In genomic region chr1:109242387-109242786, GRCh38 we compare ENCODE assay signal across 14 cellular contexts. TPM values are rescaled to one million over a fixed set of nuclear protein-coding genes. Genes with fewer than 3 reads are reported as not detected.
DNase-seq lines count a peak whose midpoint lies in the region; ATAC-seq, FAIRE-seq and TF ChIP-seq lines count a peak whose summit lies in the region.
"Had no signal": no experiment of that assay in that cellular context is flagged by ENCODE, and none has a peak within 500 bp of the region (broad histone marks: within the 10 kb centered on the region; RNA-seq: fewer than 3 reads in every experiment).

No MANE protein-coding gene starts in this region.

- no peak overlapping the region for H3K9ac ChIP-seq in skeletal muscle satellite cell (ENCODE audit: low read depth, low read length)

- peak; percentile 69 for DNase-seq in NCI-H82 (lab: John Stamatoyannopoulos, UW)
- DNase-seq in NCI-H82 treated with DMSO at 0.1 percent for 48 hours (lab: John Stamatoyannopoulos, UW; ENCODE audit: unreplicated experiment), result no peak
- peak; percentile 33 for DNase-seq in WERI-Rb-1
- DNase-seq in fibroblast of mammary gland (ENCODE audit: low read depth), result peak; percentile 12
- no peak for DNase-seq in left lobe of liver (ENCODE audit: low spot score)
- DNase-seq in RCC 7860 (ENCODE audit: low spot score), result no peak
- DNase-seq: 8988T; effector CD8-positive, alpha-beta T cell; natural killer cell had no signal

- no peak overlapping the region for H3K27ac ChIP-seq in WERI-Rb-1
- H3K27ac ChIP-seq: tibial nerve had no signal

- H3K4me3 ChIP-seq in WERI-Rb-1 (ENCODE audit: low read depth, low read length) (no peak overlapping the region), fibroblast of mammary gland (ENCODE audit: control insufficient read depth, low read depth, low read length) (no peak overlapping the region), skeletal muscle satellite cell (ENCODE audit: low read length) (no peak overlapping the region)
- H3K4me3 ChIP-seq: tibial nerve had no signal

- H3K36me3 ChIP-seq in WERI-Rb-1, result peaks cover 20% of the 10 kb centered on the region
- peaks cover 25% of the 10 kb centered on the region for H3K36me3 ChIP-seq in skeletal muscle satellite cell (ENCODE audit: insufficient read depth, low read length)

- FAIRE-seq in RCC 7860 (lab: Jason Lieb, UNC), result no peak
- FAIRE-seq: D721Med, TTC549 had no signal

- ATAC-seq in left lobe of liver (no peak), HG03095 (IDR thresholded peaks at IDR 0.05; ENCODE audit: unreplicated experiment) (no peak)
- ATAC-seq: natural killer cell had no signal

- TF ChIP-seq CTCF in WERI-Rb-1 (IDR thresholded peaks at IDR 0.05; ENCODE audit: low read depth, low read length) (no peak), fibroblast of mammary gland (conservative IDR thresholded peaks at IDR 0.05; ENCODE audit: control insufficient read depth, insufficient read depth, low read depth, low read length) (no peak)

- peak overlapping the region; percentile 19 for H3K4me2 ChIP-seq in skeletal muscle satellite cell (ENCODE audit: low read length)

- H3K9me3 ChIP-seq in WERI-Rb-1 (ENCODE audit: severe bottlenecking) (no peaks in the 10 kb centered on the region), skeletal muscle satellite cell (replicated peaks; ENCODE audit: low read length) (no peaks in the 10 kb centered on the region)
- H3K9me3 ChIP-seq: tibial nerve had no signal

- H3K4me1 ChIP-seq in skeletal muscle satellite cell (ENCODE audit: control insufficient read depth, insufficient read depth, low read length), result peaks cover 20% of the 10 kb centered on the region

- no peaks in the 10 kb centered on the region for H3K27me3 ChIP-seq in WERI-Rb-1 (ENCODE audit: insufficient read depth, low read depth, severe bottlenecking)
- no peaks in the 10 kb centered on the region for H3K27me3 ChIP-seq in skeletal muscle satellite cell (ENCODE audit: control insufficient read depth, insufficient read depth, low read length)
- H3K27me3 ChIP-seq: tibial nerve had no signal

RNA-seq across cellular contexts. Expression of gene CELSR2, which starts 7.0 kb away (rescaled TPM):
- total RNA-seq in skeletal muscle satellite cell (2012; rRNA removed), result 0.25 and 0.44 TPM in 2 replicates
- 3.9 TPM for total RNA-seq in left lobe of liver

RNA-seq across cellular contexts. Expression of gene SARS1, which starts 28.7 kb away (rescaled TPM):
- total RNA-seq in skeletal muscle satellite cell (2012; rRNA removed), result 199 and 255 TPM in 2 replicates
- total RNA-seq in left lobe of liver, result 80.0 TPM

RNA-seq across cellular contexts. Expression of gene PSRC1, which starts 40.6 kb away (rescaled TPM):
- 9.4 TPM in 2 replicates for total RNA-seq in skeletal muscle satellite cell (2012; rRNA removed)
- total RNA-seq in left lobe of liver, result 0.63 TPM

Comparison
In these comparisons a context has a peak if more than half of its experiments do, and no peak if none do; other contexts are left out.
1. DNase-seq: peak in NCI-H82 (single experiment), WERI-Rb-1 (single experiment) and fibroblast of mammary gland (single experiment); none in NCI-H82 treated with DMSO at 0.1 percent for 48 hours (single experiment), left lobe of liver (single experiment) and RCC 7860 (single experiment).